1 cellular context compared by ENCODE assay signal in genomic region chr5:177362871-177363507, GRCh38.
TF ChIP-seq lines count a peak whose summit lies in the region.

No MANE protein-coding gene starts in this region.

TF ChIP-seq in SK-N-SH, 30 proteins besides CTCF, POLR2A, EP300 and RAD21 (continued from another document):
- TF ChIP-seq, protein P1, sequence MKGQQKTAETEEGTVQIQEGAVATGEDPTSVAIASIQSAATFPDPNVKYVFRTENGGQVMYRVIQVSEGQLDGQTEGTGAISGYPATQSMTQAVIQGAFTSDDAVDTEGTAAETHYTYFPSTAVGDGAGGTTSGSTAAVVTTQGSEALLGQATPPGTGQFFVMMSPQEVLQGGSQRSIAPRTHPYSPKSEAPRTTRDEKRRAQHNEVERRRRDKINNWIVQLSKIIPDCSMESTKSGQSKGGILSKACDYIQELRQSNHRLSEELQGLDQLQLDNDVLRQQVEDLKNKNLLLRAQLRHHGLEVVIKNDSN (IDR thresholded peaks at IDR 0.05; ENCODE audit: borderline replicate concordance, low read depth), result no peak
- no peak for TF ChIP-seq PBX3 (IDR thresholded peaks at IDR 0.05)
- TF ChIP-seq CHD2 (IDR thresholded peaks at IDR 0.05; ENCODE audit: low read length, partially characterized antibody), result no peak
- no peak for TF ChIP-seq MEF2A (IDR thresholded peaks at IDR 0.05; ENCODE audit: borderline replicate concordance, low read depth)
- TF ChIP-seq FOSL2 (IDR thresholded peaks at IDR 0.05; ENCODE audit: borderline replicate concordance, low read depth), result no peak
- no peak for TF ChIP-seq RCOR1 (IDR thresholded peaks at IDR 0.05; ENCODE audit: low read length)
- no peak for TF ChIP-seq REST (IDR thresholded peaks at IDR 0.05; ENCODE audit: low read depth, low read length)
- no peak for TF ChIP-seq POLR2AphosphoS5 (IDR thresholded peaks at IDR 0.05; ENCODE audit: low read depth, low read length)
- TF ChIP-seq JUND (IDR thresholded peaks at IDR 0.05), result no peak
- no peak for TF ChIP-seq EZH2phosphoT487 (IDR thresholded peaks at IDR 0.05; ENCODE audit: borderline replicate concordance, low read depth)
- TF ChIP-seq TAF1 (IDR thresholded peaks at IDR 0.05; ENCODE audit: borderline replicate concordance, low read depth, low read length), result no peak
